ENCODE assay signal across 17 cellular contexts in the genomic region with DNA sequence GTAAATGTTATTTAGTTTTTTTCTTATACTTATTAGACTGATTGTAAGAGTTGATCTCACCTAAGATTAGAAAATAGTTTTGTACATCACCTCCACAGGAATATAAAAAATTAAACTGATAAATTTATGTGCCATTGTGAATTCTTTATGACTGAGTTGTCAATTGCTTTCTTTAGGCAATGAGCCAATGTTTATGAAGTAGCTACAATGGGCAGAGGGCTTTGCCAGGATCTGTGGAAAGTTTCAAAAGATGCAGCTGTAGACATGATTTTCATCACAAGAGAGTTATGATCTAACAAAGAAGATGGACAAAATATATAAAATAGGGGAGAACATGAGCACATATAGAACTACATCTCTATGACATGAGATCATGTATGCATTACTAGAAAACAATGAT. TPM values are rescaled to one million over a fixed set of nuclear protein-coding genes. Genes with fewer than 3 reads are reported as not detected.
DNase-seq lines count a peak whose midpoint lies in the region; ATAC-seq, FAIRE-seq and TF ChIP-seq lines count a peak whose summit lies in the region.
"Had no signal": no experiment of that assay in that cellular context is flagged by ENCODE, and none has a peak within 500 bp of the region (broad histone marks: within the 10 kb centered on the region; RNA-seq: fewer than 3 reads in every experiment).

No MANE protein-coding gene starts in this region.

- no peak overlapping the region for H3K4me3 ChIP-seq in bronchial epithelial cell (ENCODE audit: low read depth, low read length)

- TF ChIP-seq CTCF in bronchial epithelial cell (IDR thresholded peaks at IDR 0.05; ENCODE audit: insufficient read depth, low read length, severe bottlenecking), result no peak

- DNase-seq in COR-L47 (lab: John Stamatoyannopoulos, UW) (peak; percentile 2), NCI-H226 (peak; percentile 63), bronchial epithelial cell (ENCODE audit: low read depth) (peak; percentile 65), glomerular visceral epithelial cell (ENCODE audit: extremely low spot score) (peak; percentile 34), NCI-H82 treated with DMSO at 0.1 percent for 48 hours (lab: John Stamatoyannopoulos, UW; ENCODE audit: unreplicated experiment) (no peak), DMS53 (lab: John Stamatoyannopoulos, UW) (no peak)
- DNase-seq: activated CD4-positive, alpha-beta T cell treated with anti-CD3 and anti-CD28 coated beads for 4 hours; activated naive CD8-positive, alpha-beta T cell treated with anti-CD3 and anti-CD28 coated beads, Interleukin-2, amount 10 ng/mL, durations not matched to agents 7 days and 5 days; activated T-cell treated with anti-CD3 and anti-CD28 coated beads for 4 hours; NCI-H1930; nucleus accumbens; Right ventricle myocardium superior; T-helper 9 cell had no signal

- ATAC-seq in HG03095 (IDR thresholded peaks at IDR 0.05; ENCODE audit: unreplicated experiment) (no peak), GM18498 (IDR thresholded peaks at IDR 0.05; ENCODE audit: unreplicated experiment) (no peak)
- ATAC-seq: HCT116 had no signal

- no peak for FAIRE-seq in bronchial epithelial cell (lab: Jason Lieb, UNC)
- FAIRE-seq: islet of Langerhans had no signal

- no peaks in the 10 kb centered on the region for H3K27me3 ChIP-seq in bronchial epithelial cell (ENCODE audit: control insufficient read depth, insufficient read depth, low read length)

- no peaks in the 10 kb centered on the region for H3K36me3 ChIP-seq in bronchial epithelial cell (ENCODE audit: control insufficient read depth, insufficient read depth, low read length)

RNA-seq across cellular contexts. Expression of a gene that starts 55.3 kb away (rescaled TPM):
- total RNA-seq in bronchial epithelial cell, result 3.4 and 5.8 TPM in 2 replicates

Comparison
In these comparisons a context has a peak if more than half of its experiments do, and no peak if none do; other contexts are left out.
1. DNase-seq: peak in COR-L47 (single experiment), NCI-H226 (single experiment), bronchial epithelial cell (single experiment) and glomerular visceral epithelial cell (single experiment); none in NCI-H82 treated with DMSO at 0.1 percent for 48 hours (single experiment) and DMS53 (single experiment).